ENCODE assay signal across 24 cellular contexts in the genomic region with DNA sequence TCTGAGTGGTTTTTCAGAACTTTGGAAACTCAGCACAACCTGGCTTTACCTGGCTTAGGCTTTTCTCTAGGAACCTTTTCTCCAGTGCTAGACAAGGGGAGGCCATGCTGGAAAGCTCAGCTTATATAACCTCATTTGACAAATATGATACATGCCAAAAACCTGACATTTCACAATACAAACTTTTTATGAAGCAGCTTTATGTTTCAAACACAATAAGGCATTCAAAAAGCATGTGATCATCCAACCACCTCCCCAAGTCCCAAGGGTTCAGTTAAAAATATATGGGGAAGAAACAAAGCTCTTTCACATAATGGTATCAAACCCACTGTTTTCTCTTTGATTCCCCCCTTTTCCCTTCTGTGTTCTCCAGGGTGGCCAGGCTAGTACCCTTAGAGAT.
"Had no signal": no experiment of that assay in that cellular context is flagged by ENCODE, and none has a peak within 500 bp of the region (broad histone marks: within the 10 kb centered on the region; RNA-seq: fewer than 3 reads in every experiment).

No MANE protein-coding gene starts in this region.

- H3K9me3 ChIP-seq: breast epithelium, esophagus squamous epithelium, neutrophil, ovary, sigmoid colon, stomach, thyroid gland, upper lobe of right lung had no signal

- H3K36me3 ChIP-seq: breast epithelium, esophagus squamous epithelium, neutrophil, ovary, sigmoid colon, stomach, thyroid gland, upper lobe of right lung, WERI-Rb-1 had no signal

- H3K4me2 ChIP-seq: smooth muscle cell had no signal

- H3K4me3 ChIP-seq: breast epithelium, esophagus squamous epithelium, ovary, sigmoid colon, smooth muscle cell, stomach, thyroid gland, upper lobe of right lung had no signal

- DNase-seq: activated CD4-positive, alpha-beta memory T cell treated with anti-CD3 and anti-CD28 coated beads for 36 hours; activated CD4-positive, alpha-beta T cell treated with anti-CD3 and anti-CD28 coated beads for 48 hours; activated gamma-delta T cell treated with Interleukin-2 at 50 U/mL for 16 hours; activated naive CD4-positive, alpha-beta T cell treated with anti-CD3 and anti-CD28 coated beads, Interleukin-2, amount 50 U/mL, for 16 hours; activated T-cell treated with anti-CD3 and anti-CD28 coated beads, Interleukin-2, amount 50 U/mL, for 4 hours; dermis blood vessel endothelial cell; effector CD8-positive, alpha-beta T cell; esophagus squamous epithelium; glutamatergic neuron; left cardiac atrium; left ventricle myocardium superior; ovary; retina; sigmoid colon; stimulated activated CD4-positive, alpha-beta T cell treated with anti-CD3 and anti-CD28 coated beads, Interleukin-1b, Interleukin-23, amount 100 ng/mL, for 48 hours; stimulated activated naive B cell treated with anti-CD40 and anti-IgM and Interleukin-4, amounts not matched to agents 10 μg/mL and 1 μg/mL and 100 μg/mL, for 72 hours; stomach; thyroid gland; upper lobe of right lung; WERI-Rb-1 had no signal

- H3K27ac ChIP-seq: breast epithelium, epithelial cell of prostate, esophagus squamous epithelium, neutrophil, ovary, sigmoid colon, stomach, thyroid gland, upper lobe of right lung, WERI-Rb-1 had no signal

- H3K27me3 ChIP-seq: breast epithelium, esophagus squamous epithelium, neutrophil, ovary, sigmoid colon, stomach, thyroid gland, upper lobe of right lung had no signal

- H3K4me1 ChIP-seq: breast epithelium, esophagus squamous epithelium, sigmoid colon, stomach, thyroid gland, upper lobe of right lung had no signal
